In the genomic region with DNA sequence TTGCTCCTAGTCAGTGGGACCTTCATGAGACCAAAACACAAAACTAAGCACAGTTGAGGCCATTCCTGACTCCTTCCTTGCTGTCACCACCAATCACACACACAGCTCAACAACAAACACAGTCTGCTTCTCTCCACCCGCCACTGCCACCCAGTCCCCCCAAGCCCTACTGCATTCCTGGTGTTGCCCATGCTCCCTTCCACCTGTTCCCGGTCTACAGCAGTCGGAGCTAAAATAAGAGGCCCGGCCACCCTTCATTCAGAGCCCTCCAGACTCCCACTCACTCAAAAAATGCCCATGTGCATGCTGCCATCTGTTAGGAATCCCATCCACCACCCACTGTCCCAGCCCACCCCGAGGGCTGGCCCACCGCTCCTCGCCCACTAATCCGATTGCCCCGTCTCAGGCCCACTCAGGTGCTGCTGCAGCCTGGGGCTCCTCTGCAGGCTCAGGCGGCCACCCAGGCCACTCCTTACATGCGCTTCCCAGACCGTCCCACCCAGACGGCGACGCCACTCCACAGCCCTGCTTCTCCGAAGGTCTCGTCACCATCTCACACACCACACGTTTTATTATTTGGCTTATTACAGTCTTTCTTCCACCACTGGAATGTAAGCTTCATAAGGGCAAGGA, we compare ENCODE assay signal across 29 cellular contexts.
"Had no signal": no experiment of that assay in that cellular context is flagged by ENCODE, and none has a peak within 500 bp of the region (broad histone marks: within the 10 kb centered on the region; RNA-seq: fewer than 3 reads in every experiment).

No MANE protein-coding gene starts in this region.

- H3K36me3 ChIP-seq: adrenal gland had no signal

- H3K27ac ChIP-seq: adrenal gland, RWPE1, SJSA1 had no signal

- H3K4me1 ChIP-seq: adrenal gland, SJSA1 had no signal

- H3K9me3 Mint-ChIP-seq: activated naive CD4-positive, alpha-beta T cell treated with anti-CD3 and anti-CD28 coated beads for 36 hours; activated naive CD8-positive, alpha-beta T cell treated with anti-CD3 and anti-CD28 coated beads, Interleukin-2, amount 10 ng/mL, durations not matched to agents 7 days and 5 days; activated T-cell treated with anti-CD3 and anti-CD28 coated beads, Interleukin-2, amount 50 U/mL, for 4 hours; activated T-helper 17 cell treated with anti-CD3 and anti-CD28 coated beads, Interleukin-2, amount 50 U/mL, for 72 hours had no signal

- DNase-seq: activated CD4-positive, alpha-beta T cell treated with anti-CD3 and anti-CD28 coated beads for 48 hours; activated CD4-positive, alpha-beta T cell treated with anti-CD3 and anti-CD28 coated beads, Interleukin-2, amount 50 U/mL, for 4 hours; activated CD4-positive, CD25-positive, alpha-beta regulatory T cell treated with anti-CD3 and anti-CD28 coated beads, Interleukin-2, amount 50 U/mL, for 72 hours; activated CD8-positive, alpha-beta T cell treated with anti-CD3 and anti-CD28 coated beads, Interleukin-2, amount 10 ng/mL, durations not matched to agents 7 days and 5 days; activated gamma-delta T cell; activated naive CD4-positive, alpha-beta T cell treated with anti-CD3 and anti-CD28 coated beads for 36 hours; activated naive CD8-positive, alpha-beta T cell treated with anti-CD3 and anti-CD28 coated beads, Interleukin-2, amount 10 ng/mL, durations not matched to agents 7 days and 5 days; activated T-cell treated with anti-CD3 and anti-CD28 coated beads, Interleukin-2, amount 50 U/mL, for 4 hours; adrenal gland; anterior cingulate cortex; caudate nucleus; MG63; MV-4-11; NCI-H1092 treated with DMSO at 0.1 percent for 48 hours; NCI-H1417 treated with DMSO at 0.1 percent for 48 hours; NCI-H1694; NCI-H2029; NCI-H2107; NCI-H510A treated with DMSO at 0.1 percent for 48 hours; NCI-H69; NK-92 treated with Interleukin-12 subunit alpha and Interleukin-12 subunit beta, amount 100 ng/mL, for 24 hours; OCI-M1; Right ventricle myocardium superior; SW 1271 had no signal

- H3K27me3 ChIP-seq: adrenal gland, MG63, SJSA1 had no signal

- ATAC-seq: activated CD8-positive, alpha-beta T cell treated with anti-CD3 and anti-CD28 coated beads, Interleukin-2, amount 10 ng/mL, durations not matched to agents 7 days and 5 days; activated T-cell treated with anti-CD3 and anti-CD28 coated beads, Interleukin-2, amount 50 U/mL, for 4 hours; activated T-helper 17 cell treated with anti-CD3 and anti-CD28 coated beads, Interleukin-2, amount 50 U/mL, for 72 hours; Panc1; SK-N-SH treated with all-trans-retinoic acid at 6 μM for 48 hours had no signal

- H3K4me1 Mint-ChIP-seq: activated T-helper 17 cell treated with anti-CD3 and anti-CD28 coated beads, Interleukin-2, amount 50 U/mL, for 72 hours had no signal

- H3K9me3 ChIP-seq: adrenal gland, MG63, SJSA1 had no signal

- H3K4me3 ChIP-seq: adrenal gland, MG63, SJSA1 had no signal

- H3K4me3 Mint-ChIP-seq: activated CD8-positive, alpha-beta T cell treated with anti-CD3 and anti-CD28 coated beads, Interleukin-2, amount 10 ng/mL, durations not matched to agents 7 days and 5 days; activated naive CD4-positive, alpha-beta T cell treated with anti-CD3 and anti-CD28 coated beads for 36 hours; activated naive CD8-positive, alpha-beta T cell treated with anti-CD3 and anti-CD28 coated beads, Interleukin-2, amount 10 ng/mL, durations not matched to agents 7 days and 5 days; activated T-cell treated with anti-CD3 and anti-CD28 coated beads, Interleukin-2, amount 50 U/mL, for 4 hours; activated T-helper 17 cell treated with anti-CD3 and anti-CD28 coated beads, Interleukin-2, amount 50 U/mL, for 72 hours had no signal

- H3K27me3 Mint-ChIP-seq: activated naive CD8-positive, alpha-beta T cell treated with anti-CD3 and anti-CD28 coated beads, Interleukin-2, amount 10 ng/mL, durations not matched to agents 7 days and 5 days; activated T-helper 17 cell treated with anti-CD3 and anti-CD28 coated beads, Interleukin-2, amount 50 U/mL, for 72 hours had no signal

- H3K27ac Mint-ChIP-seq: activated CD8-positive, alpha-beta T cell treated with anti-CD3 and anti-CD28 coated beads, Interleukin-2, amount 10 ng/mL, durations not matched to agents 7 days and 5 days; activated naive CD4-positive, alpha-beta T cell treated with anti-CD3 and anti-CD28 coated beads for 36 hours; activated naive CD8-positive, alpha-beta T cell treated with anti-CD3 and anti-CD28 coated beads, Interleukin-2, amount 10 ng/mL, durations not matched to agents 7 days and 5 days; activated T-helper 17 cell treated with anti-CD3 and anti-CD28 coated beads, Interleukin-2, amount 50 U/mL, for 72 hours had no signal
